1 cellular context compared by ENCODE assay signal in the genomic region with DNA sequence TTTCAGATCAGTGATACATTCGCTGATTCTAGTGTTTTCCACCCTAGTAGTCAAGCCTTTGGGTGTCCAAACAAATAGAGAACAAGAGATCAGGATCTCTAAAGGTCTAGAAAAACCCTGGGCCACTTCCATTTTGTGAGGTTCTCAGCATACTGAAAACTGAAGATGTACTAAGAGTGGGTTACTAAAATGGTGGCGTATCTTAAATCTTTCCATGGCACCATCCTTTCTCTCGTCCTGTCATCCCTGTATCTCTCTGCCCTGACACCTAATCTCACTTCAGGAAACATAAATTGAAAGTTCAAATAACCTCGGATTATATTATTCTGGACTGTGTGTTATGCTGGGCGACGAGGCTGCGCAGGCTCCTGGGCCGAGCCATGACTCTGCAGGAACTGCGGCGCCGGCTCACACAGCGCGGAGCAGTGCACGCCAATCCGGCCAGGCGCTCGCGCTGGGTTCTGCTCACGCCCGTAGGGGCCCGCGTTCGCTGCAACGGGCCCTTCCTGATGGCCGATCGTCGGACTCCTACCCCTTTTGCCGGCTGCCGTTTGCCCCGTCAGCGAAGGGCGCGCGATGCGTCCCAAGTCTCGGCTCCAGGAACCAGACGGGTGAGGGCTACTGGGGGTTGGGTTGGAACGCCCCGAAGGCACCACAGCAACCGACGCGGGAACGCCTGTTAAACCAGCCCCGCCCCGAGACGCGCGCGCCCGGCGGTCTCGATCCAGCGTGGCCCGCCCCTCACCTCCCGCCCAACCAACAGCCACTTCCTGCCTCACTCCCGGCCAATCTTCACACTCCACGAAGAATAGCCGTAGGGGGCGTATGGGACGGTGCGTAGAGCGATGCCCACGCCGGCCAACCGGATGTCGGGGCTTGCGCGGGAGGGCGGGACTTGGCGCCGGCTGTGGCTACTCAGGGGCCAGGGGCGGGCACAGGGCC.
TF ChIP-seq lines count a peak whose summit lies in the region.

No MANE protein-coding gene starts in this region.

TF ChIP-seq in HepG2, 621 proteins besides CTCF, POLR2A, EP300 and RAD21 (continued from another document and continues in another):
- TF ChIP-seq, protein P1, sequence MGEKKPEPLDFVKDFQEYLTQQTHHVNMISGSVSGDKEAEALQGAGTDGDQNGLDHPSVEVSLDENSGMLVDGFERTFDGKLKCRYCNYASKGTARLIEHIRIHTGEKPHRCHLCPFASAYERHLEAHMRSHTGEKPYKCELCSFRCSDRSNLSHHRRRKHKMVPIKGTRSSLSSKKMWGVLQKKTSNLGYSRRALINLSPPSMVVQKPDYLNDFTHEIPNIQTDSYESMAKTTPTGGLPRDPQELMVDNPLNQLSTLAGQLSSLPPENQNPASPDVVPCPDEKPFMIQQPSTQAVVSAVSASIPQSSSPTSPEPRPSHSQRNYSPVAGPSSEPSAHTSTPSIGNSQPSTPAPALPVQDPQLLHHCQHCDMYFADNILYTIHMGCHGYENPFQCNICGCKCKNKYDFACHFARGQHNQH (CRISPR knock-in tag; IDR thresholded peaks at IDR 0.05) = peak; percentile 54; the same call in 1 of the 2 replicates
- TF ChIP-seq, protein P2, sequence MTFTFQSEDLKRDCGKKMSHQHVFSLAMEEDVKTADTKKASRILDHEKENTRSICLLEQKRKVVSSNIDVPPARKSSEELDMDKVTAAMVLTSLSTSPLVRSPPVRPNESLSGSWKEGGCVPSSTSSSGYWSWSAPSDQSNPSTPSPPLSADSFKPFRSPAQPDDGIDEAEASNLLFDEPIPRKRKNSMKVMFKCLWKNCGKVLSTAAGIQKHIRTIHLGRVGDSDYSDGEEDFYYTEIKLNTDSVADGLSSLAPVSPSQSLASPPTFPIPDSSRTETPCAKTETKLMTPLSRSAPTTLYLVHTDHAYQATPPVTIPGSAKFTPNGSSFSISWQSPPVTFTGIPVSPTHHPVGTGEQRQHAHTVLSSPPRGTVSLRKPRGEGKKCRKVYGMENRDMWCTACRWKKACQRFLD (CRISPR knock-in tag; IDR thresholded peaks at IDR 0.05; ENCODE audit: borderline replicate concordance) = no peak; the same call in 1 of the 2 replicates
- TF ChIP-seq, protein P3, sequence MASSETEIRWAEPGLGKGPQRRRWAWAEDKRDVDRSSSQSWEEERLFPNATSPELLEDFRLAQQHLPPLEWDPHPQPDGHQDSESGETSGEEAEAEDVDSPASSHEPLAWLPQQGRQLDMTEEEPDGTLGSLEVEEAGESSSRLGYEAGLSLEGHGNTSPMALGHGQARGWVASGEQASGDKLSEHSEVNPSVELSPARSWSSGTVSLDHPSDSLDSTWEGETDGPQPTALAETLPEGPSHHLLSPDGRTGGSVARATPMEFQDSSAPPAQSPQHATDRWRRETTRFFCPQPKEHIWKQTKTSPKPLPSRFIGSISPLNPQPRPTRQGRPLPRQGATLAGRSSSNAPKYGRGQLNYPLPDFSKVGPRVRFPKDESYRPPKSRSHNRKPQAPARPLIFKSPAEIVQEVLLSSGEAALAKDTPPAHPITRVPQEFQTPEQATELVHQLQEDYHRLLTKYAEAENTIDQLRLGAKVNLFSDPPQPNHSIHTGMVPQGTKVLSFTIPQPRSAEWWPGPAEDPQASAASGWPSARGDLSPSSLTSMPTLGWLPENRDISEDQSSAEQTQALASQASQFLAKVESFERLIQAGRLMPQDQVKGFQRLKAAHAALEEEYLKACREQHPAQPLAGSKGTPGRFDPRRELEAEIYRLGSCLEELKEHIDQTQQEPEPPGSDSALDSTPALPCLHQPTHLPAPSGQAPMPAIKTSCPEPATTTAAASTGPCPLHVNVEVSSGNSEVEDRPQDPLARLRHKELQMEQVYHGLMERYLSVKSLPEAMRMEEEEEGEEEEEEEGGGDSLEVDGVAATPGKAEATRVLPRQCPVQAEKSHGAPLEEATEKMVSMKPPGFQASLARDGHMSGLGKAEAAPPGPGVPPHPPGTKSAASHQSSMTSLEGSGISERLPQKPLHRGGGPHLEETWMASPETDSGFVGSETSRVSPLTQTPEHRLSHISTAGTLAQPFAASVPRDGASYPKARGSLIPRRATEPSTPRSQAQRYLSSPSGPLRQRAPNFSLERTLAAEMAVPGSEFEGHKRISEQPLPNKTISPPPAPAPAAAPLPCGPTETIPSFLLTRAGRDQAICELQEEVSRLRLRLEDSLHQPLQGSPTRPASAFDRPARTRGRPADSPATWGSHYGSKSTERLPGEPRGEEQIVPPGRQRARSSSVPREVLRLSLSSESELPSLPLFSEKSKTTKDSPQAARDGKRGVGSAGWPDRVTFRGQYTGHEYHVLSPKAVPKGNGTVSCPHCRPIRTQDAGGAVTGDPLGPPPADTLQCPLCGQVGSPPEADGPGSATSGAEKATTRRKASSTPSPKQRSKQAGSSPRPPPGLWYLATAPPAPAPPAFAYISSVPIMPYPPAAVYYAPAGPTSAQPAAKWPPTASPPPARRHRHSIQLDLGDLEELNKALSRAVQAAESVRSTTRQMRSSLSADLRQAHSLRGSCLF (CRISPR knock-in tag; IDR thresholded peaks at IDR 0.05; ENCODE audit: borderline replicate concordance) = no peak
- no peak for TF ChIP-seq ZNF678 (CRISPR knock-in tag; IDR thresholded peaks at IDR 0.05)
- TF ChIP-seq U2AF2 (IDR thresholded peaks at IDR 0.05; ENCODE audit: low read depth, low read length) = no peak
- no peak for TF ChIP-seq LCORL (IDR thresholded peaks at IDR 0.05)
- TF ChIP-seq LCORL (CRISPR knock-in tag; IDR thresholded peaks at IDR 0.05) = peak; percentile 64
- TF ChIP-seq RELA (CRISPR knock-in tag; IDR thresholded peaks at IDR 0.05) = no peak
- peak; percentile 67 for TF ChIP-seq THAP11 (CRISPR knock-in tag; IDR thresholded peaks at IDR 0.05)
- TF ChIP-seq ZMAT3 (CRISPR knock-in tag; conservative IDR thresholded peaks at IDR 0.05) = no peak
- TF ChIP-seq DPF2 (CRISPR knock-in tag; IDR thresholded peaks at IDR 0.05; ENCODE audit: borderline replicate concordance, low read depth) = no peak
- no peak for TF ChIP-seq KDM6A (CRISPR knock-in tag; IDR thresholded peaks at IDR 0.05; ENCODE audit: low read depth)
- TF ChIP-seq MIER2 (CRISPR knock-in tag; IDR thresholded peaks at IDR 0.05) = no peak
- no peak; the same call in 1 of the 2 replicates for TF ChIP-seq NCOA1 (CRISPR knock-in tag; IDR thresholded peaks at IDR 0.05)
- peak; percentile 47; the same call in 1 of the 2 replicates for TF ChIP-seq THYN1 (CRISPR knock-in tag; IDR thresholded peaks at IDR 0.05; ENCODE audit: borderline replicate concordance, low read depth)
- no peak for TF ChIP-seq RNF2 (conservative IDR thresholded peaks at IDR 0.05; ENCODE audit: low read depth)
- TF ChIP-seq, protein P4, sequence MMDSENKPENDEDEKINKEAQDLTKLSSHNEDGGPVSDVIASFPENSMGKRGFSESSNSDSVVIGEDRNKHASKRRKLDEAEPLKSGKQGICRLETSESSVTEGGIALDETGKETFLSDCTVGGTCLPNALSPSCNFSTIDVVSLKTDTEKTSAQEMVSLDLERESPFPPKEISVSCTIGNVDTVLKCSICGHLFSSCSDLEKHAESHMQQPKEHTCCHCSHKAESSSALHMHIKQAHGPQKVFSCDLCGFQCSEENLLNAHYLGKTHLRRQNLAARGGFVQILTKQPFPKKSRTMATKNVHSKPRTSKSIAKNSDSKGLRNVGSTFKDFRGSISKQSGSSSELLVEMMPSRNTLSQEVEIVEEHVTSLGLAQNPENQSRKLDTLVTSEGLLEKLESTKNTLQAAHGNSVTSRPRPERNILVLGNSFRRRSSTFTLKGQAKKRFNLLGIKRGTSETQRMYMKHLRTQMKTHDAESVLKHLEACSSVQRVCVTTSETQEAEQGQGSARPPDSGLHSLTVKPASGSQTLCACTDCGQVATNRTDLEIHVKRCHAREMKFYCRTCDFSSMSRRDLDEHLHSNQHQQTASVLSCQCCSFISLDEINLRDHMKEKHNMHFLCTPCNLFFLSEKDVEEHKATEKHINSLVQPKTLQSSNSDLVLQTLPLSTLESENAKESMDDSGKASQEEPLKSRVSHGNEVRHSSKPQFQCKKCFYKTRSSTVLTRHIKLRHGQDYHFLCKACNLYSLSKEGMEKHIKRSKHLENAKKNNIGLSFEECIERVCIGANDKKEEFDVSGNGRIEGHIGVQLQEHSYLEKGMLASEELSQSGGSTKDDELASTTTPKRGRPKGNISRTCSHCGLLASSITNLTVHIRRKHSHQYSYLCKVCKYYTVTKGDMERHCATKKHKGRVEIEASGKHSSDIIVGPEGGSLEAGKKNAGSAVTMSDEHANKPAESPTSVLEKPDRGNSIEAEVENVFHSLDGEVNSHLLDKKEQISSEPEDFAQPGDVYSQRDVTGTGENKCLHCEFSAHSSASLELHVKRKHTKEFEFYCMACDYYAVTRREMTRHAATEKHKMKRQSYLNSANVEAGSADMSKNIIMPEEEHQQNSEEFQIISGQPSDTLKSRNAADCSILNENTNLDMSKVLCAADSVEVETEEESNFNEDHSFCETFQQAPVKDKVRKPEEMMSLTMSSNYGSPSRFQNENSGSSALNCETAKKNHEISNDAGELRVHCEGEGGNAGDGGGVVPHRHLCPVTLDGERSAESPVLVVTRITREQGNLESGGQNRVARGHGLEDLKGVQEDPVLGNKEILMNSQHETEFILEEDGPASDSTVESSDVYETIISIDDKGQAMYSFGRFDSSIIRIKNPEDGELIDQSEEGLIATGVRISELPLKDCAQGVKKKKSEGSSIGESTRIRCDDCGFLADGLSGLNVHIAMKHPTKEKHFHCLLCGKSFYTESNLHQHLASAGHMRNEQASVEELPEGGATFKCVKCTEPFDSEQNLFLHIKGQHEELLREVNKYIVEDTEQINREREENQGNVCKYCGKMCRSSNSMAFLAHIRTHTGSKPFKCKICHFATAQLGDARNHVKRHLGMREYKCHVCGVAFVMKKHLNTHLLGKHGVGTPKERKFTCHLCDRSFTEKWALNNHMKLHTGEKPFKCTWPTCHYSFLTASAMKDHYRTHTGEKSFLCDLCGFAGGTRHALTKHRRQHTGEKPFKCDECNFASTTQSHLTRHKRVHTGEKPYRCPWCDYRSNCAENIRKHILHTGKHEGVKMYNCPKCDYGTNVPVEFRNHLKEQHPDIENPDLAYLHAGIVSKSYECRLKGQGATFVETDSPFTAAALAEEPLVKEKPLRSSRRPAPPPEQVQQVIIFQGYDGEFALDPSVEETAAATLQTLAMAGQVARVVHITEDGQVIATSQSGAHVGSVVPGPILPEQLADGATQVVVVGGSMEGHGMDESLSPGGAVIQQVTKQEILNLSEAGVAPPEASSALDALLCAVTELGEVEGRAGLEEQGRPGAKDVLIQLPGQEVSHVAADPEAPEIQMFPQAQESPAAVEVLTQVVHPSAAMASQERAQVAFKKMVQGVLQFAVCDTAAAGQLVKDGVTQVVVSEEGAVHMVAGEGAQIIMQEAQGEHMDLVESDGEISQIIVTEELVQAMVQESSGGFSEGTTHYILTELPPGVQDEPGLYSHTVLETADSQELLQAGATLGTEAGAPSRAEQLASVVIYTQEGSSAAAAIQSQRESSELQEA (CRISPR knock-in tag; IDR thresholded peaks at IDR 0.05; ENCODE audit: not compliant biosample characterization) = no peak
- no peak for TF ChIP-seq ZNF10 (CRISPR knock-in tag; IDR thresholded peaks at IDR 0.05; ENCODE audit: borderline replicate concordance, low read depth)
- no peak for TF ChIP-seq ZNF326 (CRISPR knock-in tag; IDR thresholded peaks at IDR 0.05; ENCODE audit: borderline replicate concordance)
- TF ChIP-seq, protein P5, sequence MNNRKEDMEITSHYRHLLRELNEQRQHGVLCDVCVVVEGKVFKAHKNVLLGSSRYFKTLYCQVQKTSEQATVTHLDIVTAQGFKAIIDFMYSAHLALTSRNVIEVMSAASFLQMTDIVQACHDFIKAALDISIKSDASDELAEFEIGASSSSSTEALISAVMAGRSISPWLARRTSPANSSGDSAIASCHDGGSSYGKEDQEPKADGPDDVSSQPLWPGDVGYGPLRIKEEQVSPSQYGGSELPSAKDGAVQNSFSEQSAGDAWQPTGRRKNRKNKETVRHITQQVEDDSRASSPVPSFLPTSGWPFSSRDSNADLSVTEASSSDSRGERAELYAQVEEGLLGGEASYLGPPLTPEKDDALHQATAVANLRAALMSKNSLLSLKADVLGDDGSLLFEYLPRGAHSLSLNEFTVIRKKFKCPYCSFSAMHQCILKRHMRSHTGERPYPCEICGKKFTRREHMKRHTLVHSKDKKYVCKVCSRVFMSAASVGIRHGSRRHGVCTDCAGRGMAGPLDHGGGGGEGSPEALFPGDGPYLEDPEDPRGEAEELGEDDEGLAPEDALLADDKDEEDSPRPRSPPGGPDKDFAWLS (CRISPR knock-in tag; IDR thresholded peaks at IDR 0.05; ENCODE audit: borderline replicate concordance) = no peak
- TF ChIP-seq TBX3 (IDR thresholded peaks at IDR 0.05; ENCODE audit: borderline replicate concordance) = peak; percentile 59; the same call in 1 of the 2 replicates
- TF ChIP-seq MAF1 (CRISPR knock-in tag; IDR thresholded peaks at IDR 0.05; ENCODE audit: borderline replicate concordance) = 0 out of 2 replicates have a peak, but pooled peaks have one; percentile 44
- TF ChIP-seq, protein P6, sequence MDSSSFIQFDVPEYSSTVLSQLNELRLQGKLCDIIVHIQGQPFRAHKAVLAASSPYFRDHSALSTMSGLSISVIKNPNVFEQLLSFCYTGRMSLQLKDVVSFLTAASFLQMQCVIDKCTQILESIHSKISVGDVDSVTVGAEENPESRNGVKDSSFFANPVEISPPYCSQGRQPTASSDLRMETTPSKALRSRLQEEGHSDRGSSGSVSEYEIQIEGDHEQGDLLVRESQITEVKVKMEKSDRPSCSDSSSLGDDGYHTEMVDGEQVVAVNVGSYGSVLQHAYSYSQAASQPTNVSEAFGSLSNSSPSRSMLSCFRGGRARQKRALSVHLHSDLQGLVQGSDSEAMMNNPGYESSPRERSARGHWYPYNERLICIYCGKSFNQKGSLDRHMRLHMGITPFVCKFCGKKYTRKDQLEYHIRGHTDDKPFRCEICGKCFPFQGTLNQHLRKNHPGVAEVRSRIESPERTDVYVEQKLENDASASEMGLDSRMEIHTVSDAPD (CRISPR knock-in tag; IDR thresholded peaks at IDR 0.05) = peak; percentile 76; the same call in 1 of the 2 replicates
- TF ChIP-seq ZZZ3 (CRISPR knock-in tag; IDR thresholded peaks at IDR 0.05; ENCODE audit: borderline replicate concordance) = no peak
- TF ChIP-seq, protein P7, sequence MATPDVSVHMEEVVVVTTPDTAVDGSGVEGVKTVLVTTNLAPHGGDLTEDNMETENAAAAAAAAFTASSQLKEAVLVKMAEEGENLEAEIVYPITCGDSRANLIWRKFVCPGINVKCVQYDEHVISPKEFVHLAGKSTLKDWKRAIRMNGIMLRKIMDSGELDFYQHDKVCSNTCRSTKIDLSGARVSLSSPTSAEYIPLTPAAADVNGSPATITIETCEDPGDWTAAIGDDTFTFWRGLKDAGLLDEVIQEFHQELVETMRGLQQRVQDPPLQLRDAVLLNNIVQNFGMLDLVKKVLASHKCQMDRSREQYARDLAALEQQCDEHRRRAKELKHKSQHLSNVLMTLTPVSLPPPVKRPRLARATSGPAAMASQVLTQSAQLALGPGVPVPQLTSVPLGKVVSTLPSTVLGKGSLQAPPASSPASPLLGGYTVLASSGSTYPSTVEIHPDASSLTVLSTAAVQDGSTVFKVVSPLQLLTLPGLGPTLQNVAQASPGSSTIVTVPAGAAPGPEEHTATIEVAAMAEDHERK (CRISPR knock-in tag; IDR thresholded peaks at IDR 0.05; ENCODE audit: low read depth) = peak; percentile 71; the same call in 1 of the 2 replicates
- no peak for TF ChIP-seq MBNL3 (CRISPR knock-in tag; conservative IDR thresholded peaks at IDR 0.05)
- TF ChIP-seq KLF13 (CRISPR knock-in tag; IDR thresholded peaks at IDR 0.05) = no peak; the same call in 1 of the 2 replicates
